Comparison of ENCODE assay signal across 8 cellular contexts in the genomic region with DNA sequence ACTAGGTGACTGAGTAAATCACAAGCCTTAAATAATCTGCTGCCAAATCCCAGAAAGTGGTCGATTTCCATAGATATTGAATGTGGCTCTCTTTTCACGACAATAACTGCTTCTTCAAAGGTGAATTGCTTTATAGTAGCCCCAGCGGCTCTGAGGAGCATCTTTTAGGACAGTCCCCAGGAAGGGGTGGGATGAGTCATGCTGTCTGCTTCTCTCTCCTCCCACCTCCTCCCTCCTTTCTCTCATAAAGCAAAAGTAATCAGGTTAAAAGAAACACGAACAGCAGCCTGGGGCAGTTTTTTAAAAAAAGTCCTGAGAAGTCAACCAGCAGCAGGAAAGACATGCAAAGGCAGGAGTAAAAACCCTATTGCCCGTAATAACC.
DNase-seq lines count a peak whose midpoint lies in the region; ATAC-seq lines count a peak whose summit lies in the region.

No MANE protein-coding gene starts in this region.

- DNase-seq in DMS53 (lab: John Stamatoyannopoulos, UW) (peak; percentile 52), DMS53 treated with DMSO at 0.1 percent for 48 hours (lab: John Stamatoyannopoulos, UW; ENCODE audit: unreplicated experiment) (no peak), SIG-M5 treated with dmso at 0.1 percent for 504 hours (lab: John Stamatoyannopoulos, UW; ENCODE audit: unreplicated experiment) (peak; percentile 84), adipocyte (ENCODE audit: low read depth) (peak; percentile 69), memory B cell (ENCODE audit: low spot score in 2 of 2) (peak in 1 of 2 donors; percentile 3), NAMALWA (ENCODE audit: low spot score) (no peak), D341Med (ENCODE audit: low spot score) (no peak)

- peak overlapping the region; percentile 95 for H3K9ac ChIP-seq in adipocyte (ENCODE audit: low read length)

- H3K9me3 Mint-ChIP-seq in memory B cell, result no peaks in the 10 kb centered on the region
- H3K9me3 Mint-ChIP-seq in stimulated activated naive CD8-positive, alpha-beta T cell treated with anti-CD3 and anti-CD28 coated beads, Interleukin-15, Interleukin-2, amounts not matched to agents 100 ng/mL and 50 ng/mL, for 24 hours, result no peaks in the 10 kb centered on the region

- no peaks in the 10 kb centered on the region for H3K9me3 ChIP-seq in adipocyte (ENCODE audit: control insufficient read depth, low read length)

- H3K27ac Mint-ChIP-seq in memory B cell, result no peak overlapping the region
- H3K27ac Mint-ChIP-seq in stimulated activated naive CD8-positive, alpha-beta T cell treated with anti-CD3 and anti-CD28 coated beads, Interleukin-15, Interleukin-2, amounts not matched to agents 100 ng/mL and 50 ng/mL, for 24 hours, result peak overlapping the region; percentile 94

- peaks cover 8% of the 10 kb centered on the region for H3K36me3 ChIP-seq in adipocyte (ENCODE audit: control insufficient read depth, insufficient read depth, low read length, severe bottlenecking)

- H3K4me1 Mint-ChIP-seq in memory B cell, result peaks cover 29% of the 10 kb centered on the region
- H3K4me1 Mint-ChIP-seq in stimulated activated naive CD8-positive, alpha-beta T cell treated with anti-CD3 and anti-CD28 coated beads, Interleukin-15, Interleukin-2, amounts not matched to agents 100 ng/mL and 50 ng/mL, for 24 hours (ENCODE audit: low read depth), result peaks cover 47% of the 10 kb centered on the region

- peaks cover 2% of the 10 kb centered on the region for H3K36me3 Mint-ChIP-seq in memory B cell
- peaks cover 4% of the 10 kb centered on the region for H3K36me3 Mint-ChIP-seq in stimulated activated naive CD8-positive, alpha-beta T cell treated with anti-CD3 and anti-CD28 coated beads, Interleukin-15, Interleukin-2, amounts not matched to agents 100 ng/mL and 50 ng/mL, for 24 hours (ENCODE audit: low read depth)

- H3K27me3 Mint-ChIP-seq in memory B cell, result peaks cover 3% of the 10 kb centered on the region
- H3K27me3 Mint-ChIP-seq in stimulated activated naive CD8-positive, alpha-beta T cell treated with anti-CD3 and anti-CD28 coated beads, Interleukin-15, Interleukin-2, amounts not matched to agents 100 ng/mL and 50 ng/mL, for 24 hours, result no peaks in the 10 kb centered on the region

- peaks cover 34% of the 10 kb centered on the region for H3K4me1 ChIP-seq in adipocyte (ENCODE audit: control insufficient read depth, insufficient read depth, low read length)

- ATAC-seq in memory B cell (ENCODE audit: low read depth), result no peak

- H3K27me3 ChIP-seq in adipocyte (replicated peaks; ENCODE audit: control insufficient read depth, insufficient read depth, low read length), result no peaks in the 10 kb centered on the region

- peak overlapping the region; percentile 95 for H3K4me3 Mint-ChIP-seq in memory B cell
- peak overlapping the region; percentile 82 for H3K4me3 Mint-ChIP-seq in stimulated activated naive CD8-positive, alpha-beta T cell treated with anti-CD3 and anti-CD28 coated beads, Interleukin-15, Interleukin-2, amounts not matched to agents 100 ng/mL and 50 ng/mL, for 24 hours

- peak overlapping the region; percentile 97 for H3K4me3 ChIP-seq in adipocyte (ENCODE audit: low read length)

Comparison
In these comparisons a context has a peak if more than half of its experiments do, and no peak if none do; other contexts are left out.
1. DNase-seq: peak in DMS53 (single experiment), SIG-M5 treated with dmso at 0.1 percent for 504 hours (single experiment) and adipocyte (single experiment); none in DMS53 treated with DMSO at 0.1 percent for 48 hours (single experiment), NAMALWA (single experiment) and D341Med (single experiment).